In genomic region chr10:26436848-26437247, GRCh38 we compare ENCODE assay signal across 16 cellular contexts. TPM values are rescaled to one million over a fixed set of nuclear protein-coding genes. Genes with fewer than 3 reads are reported as not detected.
A peak's percentile ranks its signal among the peaks of the same experiment; 100 is the strongest.
DNase-seq lines count a peak whose midpoint lies in the region; ATAC-seq, FAIRE-seq and TF ChIP-seq lines count a peak whose summit lies in the region.
"Had no signal": no experiment of that assay in that cellular context is flagged by ENCODE, and none has a peak within 500 bp of the region (broad histone marks: within the 10 kb centered on the region; RNA-seq: fewer than 3 reads in every experiment).

No MANE protein-coding gene starts in this region.

- peaks cover under 1 to 23% of the 10 kb centered on the region in 2 donors for H3K36me3 Mint-ChIP-seq in CD4-positive, alpha-beta memory T cell
- no peaks in the 10 kb centered on the region for H3K36me3 Mint-ChIP-seq in WTC11

- no peak overlapping the region for H2BK120ac ChIP-seq in mesendoderm (ENCODE audit: low read depth, low read length)

- H3K4me3 ChIP-seq in CD4-positive, alpha-beta memory T cell (ENCODE audit: low read length in 2 of 2) = no peak overlapping the region
- H3K4me3 ChIP-seq in mesendoderm (ENCODE audit: low read length) = no peak overlapping the region
- no peak overlapping the region for H3K4me3 ChIP-seq in upper lobe of left lung
- H3K4me3 ChIP-seq: lung, transverse colon had no signal

- no peak overlapping the region for H4K5ac ChIP-seq in mesendoderm (ENCODE audit: low read length)

- POLR2A ChIA-PET in CD4-positive, alpha-beta memory T cell (lab: Charles Lee; ENCODE audit: partially characterized antibody) = interaction anchor here (1.4 to 9.6 kb wide), 6 partner anchors 12 to 53 kb away, joined by 3 to 167 read pairs (median 32); no protein-coding TSS in a partner anchor
- POLR2A ChIA-PET in WTC11 (lab: Charles Lee) = no interaction called here

- no peak overlapping the region for H3K23ac ChIP-seq in mesendoderm (ENCODE audit: low read length)

- no peak for ATAC-seq in WTC11
- no peak for ATAC-seq in GM19467 (IDR thresholded peaks at IDR 0.05; ENCODE audit: unreplicated experiment)
- ATAC-seq in GM19324 (IDR thresholded peaks at IDR 0.05; ENCODE audit: low FRiP score, unreplicated experiment) = no peak
- ATAC-seq in upper lobe of left lung (ENCODE audit: low FRiP score in 2 of 2) = no peak

- H3K79me1 ChIP-seq in mesendoderm (ENCODE audit: low read length) = no peaks in the 10 kb centered on the region

- no CpG with 5 or more reads among the region's 2 CpGs for WGBS in mesendoderm (ENCODE audit: extremely low coverage, insufficient coverage, low lambda C conversion rate)
- WGBS in upper lobe of left lung, 2 donors = 47 to 68% methylated on average over 2 of the region's 2 CpGs

- H3K18ac ChIP-seq in mesendoderm (ENCODE audit: low read length) = no peak overlapping the region

- no peak for TF ChIP-seq EP300 in upper lobe of left lung (IDR thresholded peaks at IDR 0.05)

- no peak overlapping the region for H3K56ac ChIP-seq in mesendoderm (ENCODE audit: low read length)

- no peak overlapping the region for H3K27ac ChIP-seq in CD4-positive, alpha-beta memory T cell (ENCODE audit: low read depth, low read length)
- H3K27ac ChIP-seq in mesendoderm (ENCODE audit: low read depth, low read length) = no peak overlapping the region
- H3K27ac ChIP-seq in upper lobe of left lung = peak overlapping the region in 2 of 4 donors; percentile 92 to 94

- H3K9me3 ChIP-seq in CD4-positive, alpha-beta memory T cell (ENCODE audit: control insufficient read depth in 1 of 2, low read length in 2 of 2) = no peaks in the 10 kb centered on the region
- no peaks in the 10 kb centered on the region for H3K9me3 ChIP-seq in upper lobe of left lung
- H3K9me3 ChIP-seq: transverse colon had no signal

- TF ChIP-seq CTCF in WTC11 (IDR thresholded peaks at IDR 0.05) (no peak), upper lobe of left lung (IDR thresholded peaks at IDR 0.05) (no peak)

- no peak overlapping the region for H2BK15ac ChIP-seq in mesendoderm (replicated peaks; ENCODE audit: low read depth)

- H2AK5ac ChIP-seq in mesendoderm (ENCODE audit: low read length) = no peak overlapping the region

- H4K8ac ChIP-seq in mesendoderm (ENCODE audit: low read depth, low read length) = no peak overlapping the region

- intact Hi-C loops in CD4-positive, alpha-beta memory T cell (cut with micrococcal nuclease) = loop anchor here (5.0 kb wide), 2 partner anchors 100 to 805 kb away; partner anchors contain the start of gene ACBD5

- peak overlapping the region in 7 of 8 donors; percentile 34 to 96 (median 93) for H3K4me3 Mint-ChIP-seq in CD4-positive, alpha-beta memory T cell
- H3K4me3 Mint-ChIP-seq in WTC11 = no peak overlapping the region

- TF ChIP-seq POLR2A in GM12891 (IDR thresholded peaks at IDR 0.05; ENCODE audit: low read depth, low read length) (no peak), upper lobe of left lung (IDR thresholded peaks at IDR 0.05) (no peak)

- H3K79me2 ChIP-seq in mesendoderm (ENCODE audit: control insufficient read depth, insufficient read depth, low read length) = no peaks in the 10 kb centered on the region

- H3K9me3 Mint-ChIP-seq in CD4-positive, alpha-beta memory T cell = peaks cover 0 to 2% (median 0%) of the 10 kb centered on the region in 8 donors
- no peaks in the 10 kb centered on the region for H3K9me3 Mint-ChIP-seq in WTC11
- H3K9me3 Mint-ChIP-seq: activated T-cell treated with anti-CD3 and anti-CD28 coated beads, Interleukin-2, amount 50 U/mL, for 4 hours had no signal

- no peaks in the 10 kb centered on the region for H3K27me3 ChIP-seq in CD4-positive, alpha-beta memory T cell (ENCODE audit: insufficient read depth, low read length)
- H3K27me3 ChIP-seq in mesendoderm (ENCODE audit: insufficient read depth, low read length, poor library complexity) (peaks cover 6% of the 10 kb centered on the region), upper lobe of left lung (no peaks in the 10 kb centered on the region)

- H3K4me1 ChIP-seq in CD4-positive, alpha-beta memory T cell (ENCODE audit: insufficient read depth, low read length) = peaks cover 42% of the 10 kb centered on the region
- H3K4me1 ChIP-seq in mesendoderm (ENCODE audit: control insufficient read depth, low read depth, low read length) = no peaks in the 10 kb centered on the region
- H3K4me1 ChIP-seq in upper lobe of left lung = peaks cover 0 to 15% (median 4%) of the 10 kb centered on the region in 4 donors
- H3K4me1 ChIP-seq: transverse colon had no signal

- no peak overlapping the region for H3K9ac ChIP-seq in mesendoderm (ENCODE audit: low read length)

- H2BK5ac ChIP-seq in mesendoderm (ENCODE audit: low read length) = no peak overlapping the region

- no peak overlapping the region for H3K4ac ChIP-seq in mesendoderm (ENCODE audit: low read depth, low read length)

- H3K4me2 ChIP-seq in mesendoderm (ENCODE audit: low read length) = no peak overlapping the region

- no peaks in the 10 kb centered on the region for H3K27me3 Mint-ChIP-seq in CD4-positive, alpha-beta memory T cell
- H3K27me3 Mint-ChIP-seq in WTC11 (ENCODE audit: low read depth) = peaks cover 40% of the 10 kb centered on the region

- DNase-seq in CD4-positive, alpha-beta memory T cell = no peak
- DNase-seq in GM12891 (ENCODE audit: insufficient read length, low spot score) (no peak), WTC11 (ENCODE audit: low spot score) (no peak), mesendoderm (peak; percentile 7), pons (ENCODE audit: low spot score) (no peak), upper lobe of left lung (no peak)
- DNase-seq: activated T-cell treated with anti-CD3 and anti-CD28 coated beads, Interleukin-2, amount 50 U/mL, for 4 hours; NCI-H1092 treated with DMSO at 0.1 percent for 48 hours; NCI-H774; stimulated activated CD4-positive, alpha-beta T cell treated with anti-CD3 and anti-CD28 coated beads, Interleukin-4, amount 100 ng/mL, for 4 hours had no signal

- FAIRE-seq in GM12891 (lab: Jason Lieb, UNC) = peak; percentile 62
- FAIRE-seq: colon had no signal

- H3K36me3 ChIP-seq in CD4-positive, alpha-beta memory T cell (ENCODE audit: insufficient read depth, low read length) = no peaks in the 10 kb centered on the region
- H3K36me3 ChIP-seq in mesendoderm (ENCODE audit: control insufficient read depth, insufficient read depth, low read length) (no peaks in the 10 kb centered on the region), upper lobe of left lung (no peaks in the 10 kb centered on the region)
- H3K36me3 ChIP-seq: transverse colon had no signal

- H3K4me1 Mint-ChIP-seq in CD4-positive, alpha-beta memory T cell = peaks cover 31 to 61% (median 45%) of the 10 kb centered on the region in 4 donors
- H3K4me1 Mint-ChIP-seq in WTC11 = peaks cover 6% of the 10 kb centered on the region

- H3K27ac Mint-ChIP-seq in CD4-positive, alpha-beta memory T cell = peak overlapping the region; percentile 92 to 98 (median 93)
- H3K27ac Mint-ChIP-seq in WTC11 = no peak overlapping the region

- CTCF ChIA-PET in CD4-positive, alpha-beta memory T cell (lab: Charles Lee; ENCODE audit: partially characterized antibody) = interaction anchor here (2.3 to 2.6 kb wide), 2 partner anchors 67 to 119 kb away, joined by 7 read pairs; no protein-coding TSS in a partner anchor
- CTCF ChIA-PET in WTC11 (lab: Charles Lee) = no interaction called here

TF ChIP-seq in GM12891, 5 proteins besides CTCF, POLR2A, EP300 and RAD21:
- TF ChIP-seq PAX5 (IDR thresholded peaks at IDR 0.05; ENCODE audit: insufficient read depth, low read length, severe bottlenecking) (no peak), POU2F2 (IDR thresholded peaks at IDR 0.05; ENCODE audit: low read depth, low read length) (no peak), POLR2AphosphoS5 (IDR thresholded peaks at IDR 0.05; ENCODE audit: low read depth, low read length) (no peak), SPI1 (IDR thresholded peaks at IDR 0.05; ENCODE audit: low read depth, low read length) (no peak), TAF1 (IDR thresholded peaks at IDR 0.05; ENCODE audit: low read depth, low read length) (no peak)
TF ChIP-seq in GM12891: peak in this region for 0.

TF ChIP-seq in WTC11, 78 proteins besides CTCF, POLR2A, EP300 and RAD21:
- no peak for TF ChIP-seq ZNF317 (CRISPR knock-in tag; IDR thresholded peaks at IDR 0.05; ENCODE audit: borderline replicate concordance, low read depth)
- TF ChIP-seq FOXK1 (CRISPR knock-in tag; IDR thresholded peaks at IDR 0.05) = no peak
- TF ChIP-seq RORB (CRISPR knock-in tag; IDR thresholded peaks at IDR 0.05) = no peak
- no peak for TF ChIP-seq GRHL2 (CRISPR knock-in tag; IDR thresholded peaks at IDR 0.05; ENCODE audit: insufficient replicate concordance, severe bottlenecking)
- TF ChIP-seq, protein P1, sequence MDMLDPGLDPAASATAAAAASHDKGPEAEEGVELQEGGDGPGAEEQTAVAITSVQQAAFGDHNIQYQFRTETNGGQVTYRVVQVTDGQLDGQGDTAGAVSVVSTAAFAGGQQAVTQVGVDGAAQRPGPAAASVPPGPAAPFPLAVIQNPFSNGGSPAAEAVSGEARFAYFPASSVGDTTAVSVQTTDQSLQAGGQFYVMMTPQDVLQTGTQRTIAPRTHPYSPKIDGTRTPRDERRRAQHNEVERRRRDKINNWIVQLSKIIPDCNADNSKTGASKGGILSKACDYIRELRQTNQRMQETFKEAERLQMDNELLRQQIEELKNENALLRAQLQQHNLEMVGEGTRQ (CRISPR knock-in tag; IDR thresholded peaks at IDR 0.05) = 0 out of 2 replicates have a peak, but pooled peaks have one; percentile 26
- peak; percentile 46; the same call in 1 of the 2 replicates for TF ChIP-seq HMGA2 (CRISPR knock-in tag; IDR thresholded peaks at IDR 0.05)
- no peak for TF ChIP-seq TEAD4 (CRISPR knock-in tag; IDR thresholded peaks at IDR 0.05)
- TF ChIP-seq, protein P2, sequence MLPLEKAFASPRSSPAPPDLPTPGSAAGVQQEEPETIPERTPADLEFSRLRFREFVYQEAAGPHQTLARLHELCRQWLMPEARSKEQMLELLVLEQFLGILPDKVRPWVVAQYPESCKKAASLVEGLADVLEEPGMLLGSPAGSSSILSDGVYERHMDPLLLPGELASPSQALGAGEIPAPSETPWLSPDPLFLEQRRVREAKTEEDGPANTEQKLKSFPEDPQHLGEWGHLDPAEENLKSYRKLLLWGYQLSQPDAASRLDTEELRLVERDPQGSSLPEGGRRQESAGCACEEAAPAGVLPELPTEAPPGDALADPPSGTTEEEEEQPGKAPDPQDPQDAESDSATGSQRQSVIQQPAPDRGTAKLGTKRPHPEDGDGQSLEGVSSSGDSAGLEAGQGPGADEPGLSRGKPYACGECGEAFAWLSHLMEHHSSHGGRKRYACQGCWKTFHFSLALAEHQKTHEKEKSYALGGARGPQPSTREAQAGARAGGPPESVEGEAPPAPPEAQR (CRISPR knock-in tag; IDR thresholded peaks at IDR 0.05) = no peak

RNA-seq across cellular contexts. Expression of gene APBB1IP, which starts 1.3 kb away (rescaled TPM):
- total RNA-seq in CD4-positive, alpha-beta memory T cell = 100 to 1,000 TPM; 106 TPM
- polyA plus RNA-seq in CD4-positive, alpha-beta memory T cell = 10 to 100 TPM; 30.6 to 85.9 TPM
- 52.0 TPM for polyA plus RNA-seq in GM12891 (2012; ENCODE audit: low read depth, missing spikeins)
- total RNA-seq in WTC11 (2021) = 0.16 to 0.22 TPM (median 0.18 TPM) in 3 replicates
- 0.11 TPM for polyA plus RNA-seq in mesendoderm (2013, experiment 1 of 2)
- 0.06 TPM for polyA plus RNA-seq in mesendoderm (2013, experiment 2 of 2)
- 10 to 100 TPM; 15.8 to 45.1 (median 31.3) TPM for total RNA-seq in upper lobe of left lung
- total RNA-seq: G401 had no signal

Comparison
In these comparisons a context has a peak if more than half of its experiments do, and no peak if none do; other contexts are left out.
1. RNA of gene APBB1IP, which starts 1.3 kb away (total RNA-seq): 106 TPM in CD4-positive, alpha-beta memory T cell and 15.8 to 45.1 TPM in upper lobe of left lung; 0.16 to 0.22 TPM in WTC11; every median in the first group is over 10 times any median in the second.